8 cellular contexts compared by ENCODE assay signal in the genomic region with DNA sequence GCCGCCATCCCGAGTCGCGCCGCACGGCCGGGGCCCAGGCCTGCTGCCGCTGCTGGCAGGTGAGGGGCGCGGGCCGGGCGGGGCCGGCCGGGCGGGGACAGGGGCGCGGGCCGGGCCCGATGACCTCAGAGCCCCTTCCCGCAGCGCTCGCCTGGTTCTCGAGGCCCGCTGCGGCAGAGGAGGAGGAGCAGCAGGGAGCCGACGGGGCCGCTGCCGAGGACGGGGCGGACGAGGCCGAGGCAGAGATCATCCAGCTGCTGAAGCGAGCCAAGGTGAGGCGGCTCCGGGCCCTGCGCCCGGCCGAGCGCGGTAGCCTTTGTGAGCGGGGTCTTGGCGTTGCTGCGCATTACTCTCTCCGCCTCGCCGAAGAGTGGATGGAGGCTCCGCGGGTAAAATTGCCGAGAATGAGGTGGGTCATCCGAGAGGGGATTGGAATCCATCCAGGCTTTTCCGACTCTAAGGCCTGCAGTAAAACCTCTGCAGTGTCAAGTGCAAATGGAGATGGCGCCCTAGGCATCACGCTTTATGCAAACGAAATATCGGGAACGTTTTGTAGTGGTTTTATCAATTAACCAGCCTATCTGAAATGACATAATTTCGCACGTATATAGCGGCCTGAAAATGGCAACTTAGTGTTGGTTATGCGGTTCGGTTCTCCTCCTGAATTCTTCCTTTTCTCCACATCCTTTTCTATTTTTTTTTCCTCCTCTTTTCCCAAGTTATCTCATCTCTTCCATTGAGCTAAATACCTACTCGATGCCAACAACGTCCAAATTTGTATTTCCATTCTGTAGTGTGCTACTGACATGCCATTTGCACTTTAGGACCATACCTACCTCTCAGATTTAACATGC. TPM values are rescaled to one million over a fixed set of nuclear protein-coding genes. Genes with fewer than 3 reads are reported as not detected.
DNase-seq lines count a peak whose midpoint lies in the region; ATAC-seq and TF ChIP-seq lines count a peak whose summit lies in the region.

No MANE protein-coding gene starts in this region.

- H3K4me3 ChIP-seq in body of pancreas: peak overlapping the region; percentile 36 to 44
- H3K4me3 ChIP-seq in kidney epithelial cell (ENCODE audit: low read depth, low read length): peak overlapping the region; percentile 66

- no peaks in the 10 kb centered on the region for H3K27me3 Mint-ChIP-seq in activated naive CD4-positive, alpha-beta T cell treated with anti-CD3 and anti-CD28 coated beads for 36 hours (ENCODE audit: low read depth)
- H3K27me3 Mint-ChIP-seq in stimulated activated naive B cell treated with anti-CD40 and anti-IgM and Interleukin-4, amounts not matched to agents 10 μg/mL and 1 μg/mL and 100 μg/mL, for 72 hours: no peaks in the 10 kb centered on the region

- H3K27ac Mint-ChIP-seq in activated naive CD4-positive, alpha-beta T cell treated with anti-CD3 and anti-CD28 coated beads for 36 hours: peak overlapping the region; percentile 88
- peak overlapping the region; percentile 96 for H3K27ac Mint-ChIP-seq in stimulated activated naive B cell treated with anti-CD40 and anti-IgM and Interleukin-4, amounts not matched to agents 10 μg/mL and 1 μg/mL and 100 μg/mL, for 72 hours

- H3K4me1 Mint-ChIP-seq in activated naive CD4-positive, alpha-beta T cell treated with anti-CD3 and anti-CD28 coated beads for 36 hours (ENCODE audit: low read depth): peaks cover 23% of the 10 kb centered on the region
- H3K4me1 Mint-ChIP-seq in stimulated activated naive B cell treated with anti-CD40 and anti-IgM and Interleukin-4, amounts not matched to agents 10 μg/mL and 1 μg/mL and 100 μg/mL, for 72 hours: peaks cover 19 to 43% of the 10 kb centered on the region in 2 donors

- 1% methylated on average over 30 to 50 of the region's 64 CpGs for WGBS in body of pancreas, 2 donors

- H3K4me1 ChIP-seq in body of pancreas: peaks cover 17% of the 10 kb centered on the region

- CTCF ChIA-PET in activated naive CD4-positive, alpha-beta T cell treated with anti-CD3 and anti-CD28 coated beads for 36 hours (lab: Charles Lee): interaction anchor here (0.5 to 1.3 kb wide), 3 partner anchors 13 to 247 kb away, joined by 4 to 8 read pairs (median 5); no protein-coding TSS in a partner anchor

- H3K4me3 Mint-ChIP-seq in activated naive CD4-positive, alpha-beta T cell treated with anti-CD3 and anti-CD28 coated beads for 36 hours: peak overlapping the region; percentile 81
- peak overlapping the region; percentile 91 to 97 for H3K4me3 Mint-ChIP-seq in stimulated activated naive B cell treated with anti-CD40 and anti-IgM and Interleukin-4, amounts not matched to agents 10 μg/mL and 1 μg/mL and 100 μg/mL, for 72 hours

- H3K9me3 ChIP-seq in body of pancreas: no peaks in the 10 kb centered on the region

- TF ChIP-seq CTCF in body of pancreas (IDR thresholded peaks at IDR 0.05) (no peak), kidney epithelial cell (IDR thresholded peaks at IDR 0.05; ENCODE audit: insufficient read depth, low read length, poor library complexity, severe bottlenecking) (no peak)

- DNase-seq in activated naive CD4-positive, alpha-beta T cell treated with anti-CD3 and anti-CD28 coated beads for 36 hours: peak; percentile 43
- DNase-seq in activated naive CD4-positive, alpha-beta T cell treated with Interleukin-2 at 50 U/mL for 16 hours: no peak
- DNase-seq in NCI-H2171 treated with DMSO at 0.1 percent for 48 hours (lab: John Stamatoyannopoulos, UW) (peak; percentile 36), body of pancreas (peak in 3 of 4 donors; percentile 58 to 70 (median 63)), kidney epithelial cell (ENCODE audit: low read depth) (no peak), NCI-H2029 (lab: John Stamatoyannopoulos, UW) (no peak)
- no peak for DNase-seq in stimulated activated naive B cell treated with anti-CD40 and anti-IgM and Interleukin-4, amounts not matched to agents 10 μg/mL and 1 μg/mL and 100 μg/mL, for 72 hours

- no peaks in the 10 kb centered on the region for H3K9me3 Mint-ChIP-seq in activated naive CD4-positive, alpha-beta T cell treated with anti-CD3 and anti-CD28 coated beads for 36 hours
- H3K9me3 Mint-ChIP-seq in stimulated activated naive B cell treated with anti-CD40 and anti-IgM and Interleukin-4, amounts not matched to agents 10 μg/mL and 1 μg/mL and 100 μg/mL, for 72 hours: no peaks in the 10 kb centered on the region

- peaks cover 34% of the 10 kb centered on the region for H3K36me3 Mint-ChIP-seq in activated naive CD4-positive, alpha-beta T cell treated with anti-CD3 and anti-CD28 coated beads for 36 hours (ENCODE audit: low read depth)
- H3K36me3 Mint-ChIP-seq in stimulated activated naive B cell treated with anti-CD40 and anti-IgM and Interleukin-4, amounts not matched to agents 10 μg/mL and 1 μg/mL and 100 μg/mL, for 72 hours: peaks cover 31 to 38% of the 10 kb centered on the region in 2 donors

- no peak for TF ChIP-seq POLR2A in body of pancreas (IDR thresholded peaks at IDR 0.05)

- ATAC-seq in HG02759 (IDR thresholded peaks at IDR 0.05; ENCODE audit: unreplicated experiment) (peak; percentile 46), body of pancreas (peak; percentile 55)
- peak; percentile 37 to 53 for ATAC-seq in stimulated activated naive B cell treated with anti-CD40 and anti-IgM and Interleukin-4, amounts not matched to agents 10 μg/mL and 1 μg/mL and 100 μg/mL, for 72 hours (replicated peaks)

- H3K27ac ChIP-seq in body of pancreas: peak overlapping the region; percentile 90 to 97 (median 92)

- H3K27me3 ChIP-seq in body of pancreas: no peaks in the 10 kb centered on the region
- no peaks in the 10 kb centered on the region for H3K27me3 ChIP-seq in kidney epithelial cell (ENCODE audit: control insufficient read depth, insufficient read depth, low read length)

- H3K36me3 ChIP-seq in body of pancreas (replicated peaks in 1 of 2; ENCODE audit: insufficient read depth in 1 of 2, low read depth in 2 of 2) (peaks cover 0 to 14% of the 10 kb centered on the region in 2 donors), kidney epithelial cell (ENCODE audit: control insufficient read depth, insufficient read depth, low read length) (peaks cover 2% of the 10 kb centered on the region)

- intact Hi-C loops in activated naive CD4-positive, alpha-beta T cell treated with anti-CD3 and anti-CD28 coated beads for 36 hours (cut with micrococcal nuclease): loop anchor here (1.0 to 5.0 kb wide), 9 partner anchors 19 to 739 kb away; a partner anchor contains a TSS
- intact Hi-C loops in body of pancreas (cut with DNase I): no loop called here

RNA-seq across cellular contexts. Expression of a gene that starts 0.6 kb away (rescaled TPM):
- 10 to 100 TPM; 18.8 to 20.8 TPM for total RNA-seq in activated naive CD4-positive, alpha-beta T cell treated with anti-CD3 and anti-CD28 coated beads for 36 hours
- total RNA-seq in body of pancreas: 10 to 100 TPM; 64.1 to 75.8 TPM
- total RNA-seq in kidney epithelial cell: 70.2 and 71.2 TPM in 2 replicates

RNA-seq across cellular contexts. Expression of a gene that starts 0.7 kb away (rescaled TPM):
- total RNA-seq in activated naive CD4-positive, alpha-beta T cell treated with anti-CD3 and anti-CD28 coated beads for 36 hours: 10 to 100 TPM in 1 of 2 experiments, 1 to 10 TPM in 1; 8.3 to 10.8 TPM
- total RNA-seq in body of pancreas: 10 to 100 TPM; 18.2 to 18.8 TPM
- total RNA-seq in kidney epithelial cell: 28.6 and 41.6 TPM in 2 replicates

RNA-seq across cellular contexts. Expression of a gene that starts 55.3 kb away (rescaled TPM):
- total RNA-seq in activated naive CD4-positive, alpha-beta T cell treated with anti-CD3 and anti-CD28 coated beads for 36 hours: under 1 TPM in 1 of 2 experiments, not detected in 1; 0.12 TPM
- total RNA-seq in body of pancreas: 1 to 10 TPM; 1.3 to 1.8 TPM
- 6.6 and 13.0 TPM in 2 replicates for total RNA-seq in kidney epithelial cell

Comparison
In these comparisons a context has a peak if more than half of its experiments do, and no peak if none do; other contexts are left out.
1. DNase-seq: peak in activated naive CD4-positive, alpha-beta T cell treated with anti-CD3 and anti-CD28 coated beads for 36 hours (single experiment), NCI-H2171 treated with DMSO at 0.1 percent for 48 hours (single experiment) and body of pancreas (3 of 4); none in activated naive CD4-positive, alpha-beta T cell treated with Interleukin-2 at 50 U/mL for 16 hours (single experiment), kidney epithelial cell (single experiment), stimulated activated naive B cell treated with anti-CD40 and anti-IgM and Interleukin-4, amounts not matched to agents 10 μg/mL and 1 μg/mL and 100 μg/mL, for 72 hours (single experiment) and NCI-H2029 (single experiment).
2. Peak in every context shown above with its lines, with median percentiles within 50 percentile points of each other: ATAC-seq.